ENCODE assay signal across 19 cellular contexts in the genomic region with DNA sequence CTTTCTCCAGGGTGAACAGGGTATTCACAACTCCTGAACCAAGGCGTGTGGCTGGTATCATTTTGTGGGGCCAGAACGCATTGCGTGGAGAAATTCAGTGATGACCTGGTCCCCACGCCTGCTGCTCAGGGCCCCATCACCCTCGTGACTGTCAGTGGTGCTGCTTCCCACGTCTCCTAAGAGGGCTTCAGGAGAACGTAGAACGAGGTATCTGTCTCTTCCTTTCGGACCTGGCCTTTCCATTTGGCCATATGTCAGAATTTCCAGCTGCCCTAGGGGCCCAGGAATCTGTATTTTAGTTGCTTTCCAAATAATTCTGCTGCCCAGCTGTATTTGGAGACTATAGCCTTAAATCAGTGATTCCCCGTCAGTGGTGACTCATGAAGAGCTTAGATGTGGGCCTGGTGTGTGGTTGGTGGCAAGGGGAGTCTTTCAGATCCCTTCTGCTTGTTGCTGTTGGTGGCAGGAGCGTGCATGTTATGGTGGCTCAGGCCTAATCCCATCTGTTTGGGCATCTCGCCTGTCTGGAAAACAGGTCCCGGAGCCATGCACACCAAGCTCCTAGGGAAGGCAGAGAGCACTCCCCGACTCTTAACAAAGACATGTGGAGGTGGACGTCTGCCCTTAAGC. TPM values are rescaled to one million over a fixed set of nuclear protein-coding genes. Genes with fewer than 3 reads are reported as not detected.
DNase-seq lines count a peak whose midpoint lies in the region; ATAC-seq, FAIRE-seq and TF ChIP-seq lines count a peak whose summit lies in the region.
"Had no signal": no experiment of that assay in that cellular context is flagged by ENCODE, and none has a peak within 500 bp of the region (broad histone marks: within the 10 kb centered on the region; RNA-seq: fewer than 3 reads in every experiment).

No MANE protein-coding gene starts in this region.

- ATAC-seq in SK-N-SH treated with all-trans-retinoic acid at 6 μM for 48 hours, result peak; percentile 22; the same call in 2 of the 3 replicates
- ATAC-seq in stimulated activated naive CD8-positive, alpha-beta T cell treated with anti-CD3 and anti-CD28 coated beads, Interleukin-15, Interleukin-2, amounts not matched to agents 100 U/mL and 50 U/mL, for 24 hours, result peak; percentile 75

- H3K27me3 ChIP-seq in small intestine (ENCODE audit: control insufficient read depth in 2 of 2, insufficient read depth in 2 of 2, low read length in 2 of 2), result no peaks in the 10 kb centered on the region
- H3K27me3 ChIP-seq in testis, result no peaks in the 10 kb centered on the region
- H3K27me3 ChIP-seq: esophagus muscularis mucosa had no signal

- H3K9me3 Mint-ChIP-seq in activated T-cell treated with anti-CD3 and anti-CD28 coated beads, Interleukin-2, amount 50 U/mL, for 24 hours, result no peaks in the 10 kb centered on the region
- H3K9me3 Mint-ChIP-seq: activated T-cell treated with anti-CD3 and anti-CD28 coated beads, Interleukin-2, amount 50 U/mL, for 4 hours; central memory CD8-positive, alpha-beta T cell; IgD-negative memory B cell; neural crest cell had no signal

- H3K9me3 ChIP-seq in small intestine (ENCODE audit: control insufficient read depth, low read depth) (no peaks in the 10 kb centered on the region), testis (no peaks in the 10 kb centered on the region)
- H3K9me3 ChIP-seq: esophagus muscularis mucosa, left ventricle myocardium inferior had no signal

- no peaks in the 10 kb centered on the region for H3K36me3 Mint-ChIP-seq in activated T-cell treated with anti-CD3 and anti-CD28 coated beads, Interleukin-2, amount 50 U/mL, for 24 hours (ENCODE audit: low read depth)
- H3K36me3 Mint-ChIP-seq: IgD-negative memory B cell had no signal

- H3K4me1 ChIP-seq in small intestine (ENCODE audit: control insufficient read depth in 2 of 2, insufficient read depth in 1 of 2, low read depth in 1 of 2, low read length in 1 of 2) (no peaks in the 10 kb centered on the region), testis (peaks cover 9% of the 10 kb centered on the region)

- no peak for TF ChIP-seq CTCF in testis (IDR thresholded peaks at IDR 0.05)

- H3K4me3 ChIP-seq in small intestine (ENCODE audit: low read depth in 1 of 2, low read length in 2 of 2) (no peak overlapping the region), testis (no peak overlapping the region)
- H3K4me3 ChIP-seq: esophagus muscularis mucosa, left ventricle myocardium inferior, skin epidermis had no signal

- no peak for FAIRE-seq in small intestine (lab: Jason Lieb, UNC)
- FAIRE-seq: D721Med had no signal

- H3K27ac ChIP-seq in epithelial cell of prostate (peak overlapping the region; percentile 58), small intestine (ENCODE audit: low read depth in 1 of 2, low read length in 1 of 2) (no peak overlapping the region), testis (no peak overlapping the region)
- H3K27ac ChIP-seq: left ventricle myocardium inferior, WERI-Rb-1 had no signal

- H3K36me3 ChIP-seq in small intestine (ENCODE audit: control insufficient read depth in 2 of 2, insufficient read depth in 2 of 2, low read length in 2 of 2) (no peaks in the 10 kb centered on the region), testis (ENCODE audit: low read depth, missing control alignments) (no peaks in the 10 kb centered on the region)
- H3K36me3 ChIP-seq: esophagus muscularis mucosa, left ventricle myocardium inferior, WERI-Rb-1 had no signal

- no peak for TF ChIP-seq POLR2A in testis (IDR thresholded peaks at IDR 0.05)

- peak overlapping the region; percentile 35 for H3K4me3 Mint-ChIP-seq in activated T-cell treated with anti-CD3 and anti-CD28 coated beads, Interleukin-2, amount 50 U/mL, for 24 hours
- H3K4me3 Mint-ChIP-seq: activated T-cell treated with anti-CD3 and anti-CD28 coated beads, Interleukin-2, amount 50 U/mL, for 4 hours; central memory CD8-positive, alpha-beta T cell; neural crest cell had no signal

- intact Hi-C loops in testis (cut with DNase I; ENCODE audit: low total_unique reads), result no loop called here

- H3K27me3 Mint-ChIP-seq in activated T-cell treated with anti-CD3 and anti-CD28 coated beads, Interleukin-2, amount 50 U/mL, for 24 hours, result no peaks in the 10 kb centered on the region

- WGBS in small intestine, 3 donors, result 91 to 92% (median 92%) methylated on average over 15 of the region's 15 CpGs
- WGBS in testis, 2 donors, result 95% methylated on average over 15 of the region's 15 CpGs

- peaks cover 17% of the 10 kb centered on the region for H3K4me1 Mint-ChIP-seq in activated T-cell treated with anti-CD3 and anti-CD28 coated beads, Interleukin-2, amount 50 U/mL, for 24 hours (ENCODE audit: low read depth)
- H3K4me1 Mint-ChIP-seq: central memory CD8-positive, alpha-beta T cell; IgD-negative memory B cell had no signal

- DNase-seq in activated T-cell treated with anti-CD3 and anti-CD28 coated beads, Interleukin-2, amount 50 U/mL, for 24 hours, result no peak
- no peak for DNase-seq in activated T-cell treated with anti-CD3 and anti-CD28 coated beads for 4 hours
- no peak for DNase-seq in epithelial cell of prostate (ENCODE audit: low read depth, low spot score)
- DNase-seq in stimulated activated naive CD8-positive, alpha-beta T cell treated with anti-CD3 and anti-CD28 coated beads, Interleukin-15, Interleukin-2, amounts not matched to agents 100 U/mL and 50 U/mL, for 24 hours, result no peak
- no peak for DNase-seq in small intestine
- no peak for DNase-seq in H4 (ENCODE audit: low spot score)
- no peak for DNase-seq in testis
- DNase-seq: activated T-cell treated with anti-CD3 and anti-CD28 coated beads, Interleukin-2, amount 50 U/mL, for 4 hours; left ventricle myocardium inferior; NCI-H146; NCI-H69; WERI-Rb-1 had no signal

- peak overlapping the region; percentile 61 for H3K27ac Mint-ChIP-seq in activated T-cell treated with anti-CD3 and anti-CD28 coated beads, Interleukin-2, amount 50 U/mL, for 24 hours
- H3K27ac Mint-ChIP-seq: IgD-negative memory B cell had no signal

TF ChIP-seq in SK-N-SH treated with all-trans-retinoic acid at 6 μM for 48 hours, 23 proteins besides CTCF, POLR2A, EP300 and RAD21 (continues in another document):
- TF ChIP-seq, protein P1, sequence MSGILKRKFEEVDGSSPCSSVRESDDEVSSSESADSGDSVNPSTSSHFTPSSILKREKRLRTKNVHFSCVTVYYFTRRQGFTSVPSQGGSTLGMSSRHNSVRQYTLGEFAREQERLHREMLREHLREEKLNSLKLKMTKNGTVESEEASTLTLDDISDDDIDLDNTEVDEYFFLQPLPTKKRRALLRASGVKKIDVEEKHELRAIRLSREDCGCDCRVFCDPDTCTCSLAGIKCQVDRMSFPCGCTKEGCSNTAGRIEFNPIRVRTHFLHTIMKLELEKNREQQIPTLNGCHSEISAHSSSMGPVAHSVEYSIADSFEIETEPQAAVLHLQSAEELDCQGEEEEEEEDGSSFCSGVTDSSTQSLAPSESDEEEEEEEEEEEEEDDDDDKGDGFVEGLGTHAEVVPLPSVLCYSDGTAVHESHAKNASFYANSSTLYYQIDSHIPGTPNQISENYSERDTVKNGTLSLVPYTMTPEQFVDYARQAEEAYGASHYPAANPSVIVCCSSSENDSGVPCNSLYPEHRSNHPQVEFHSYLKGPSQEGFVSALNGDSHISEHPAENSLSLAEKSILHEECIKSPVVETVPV (CRISPR knock-in tag; IDR thresholded peaks at IDR 0.05), result no peak
- no peak for TF ChIP-seq ZC3H10 (CRISPR knock-in tag; IDR thresholded peaks at IDR 0.05)
- no peak for TF ChIP-seq ZNF8 (CRISPR knock-in tag; IDR thresholded peaks at IDR 0.05)
- TF ChIP-seq ZFP30 (CRISPR knock-in tag; IDR thresholded peaks at IDR 0.05), result no peak
- TF ChIP-seq ESRRG (CRISPR knock-in tag; IDR thresholded peaks at IDR 0.05), result no peak
- no peak for TF ChIP-seq PPARA (CRISPR knock-in tag; IDR thresholded peaks at IDR 0.05; ENCODE audit: borderline replicate concordance)
- no peak for TF ChIP-seq ARNTL (CRISPR knock-in tag; IDR thresholded peaks at IDR 0.05; ENCODE audit: borderline replicate concordance, low read depth)
- TF ChIP-seq ZNF70 (CRISPR knock-in tag; IDR thresholded peaks at IDR 0.05), result no peak
- no peak for TF ChIP-seq TCF4 (CRISPR knock-in tag; IDR thresholded peaks at IDR 0.05; ENCODE audit: borderline replicate concordance)
- no peak for TF ChIP-seq SNAI2 (CRISPR knock-in tag; IDR thresholded peaks at IDR 0.05)
- no peak for TF ChIP-seq ISL1 (CRISPR knock-in tag; IDR thresholded peaks at IDR 0.05)
- no peak for TF ChIP-seq GLIS3 (CRISPR knock-in tag; IDR thresholded peaks at IDR 0.05)
- no peak for TF ChIP-seq RARB (CRISPR knock-in tag; IDR thresholded peaks at IDR 0.05)
- TF ChIP-seq ZNF565 (CRISPR knock-in tag; conservative IDR thresholded peaks at IDR 0.05; ENCODE audit: low read depth), result no peak
- no peak for TF ChIP-seq OSR1 (CRISPR knock-in tag; IDR thresholded peaks at IDR 0.05)
- no peak for TF ChIP-seq ZFP3 (CRISPR knock-in tag; IDR thresholded peaks at IDR 0.05)
- TF ChIP-seq, protein P2, sequence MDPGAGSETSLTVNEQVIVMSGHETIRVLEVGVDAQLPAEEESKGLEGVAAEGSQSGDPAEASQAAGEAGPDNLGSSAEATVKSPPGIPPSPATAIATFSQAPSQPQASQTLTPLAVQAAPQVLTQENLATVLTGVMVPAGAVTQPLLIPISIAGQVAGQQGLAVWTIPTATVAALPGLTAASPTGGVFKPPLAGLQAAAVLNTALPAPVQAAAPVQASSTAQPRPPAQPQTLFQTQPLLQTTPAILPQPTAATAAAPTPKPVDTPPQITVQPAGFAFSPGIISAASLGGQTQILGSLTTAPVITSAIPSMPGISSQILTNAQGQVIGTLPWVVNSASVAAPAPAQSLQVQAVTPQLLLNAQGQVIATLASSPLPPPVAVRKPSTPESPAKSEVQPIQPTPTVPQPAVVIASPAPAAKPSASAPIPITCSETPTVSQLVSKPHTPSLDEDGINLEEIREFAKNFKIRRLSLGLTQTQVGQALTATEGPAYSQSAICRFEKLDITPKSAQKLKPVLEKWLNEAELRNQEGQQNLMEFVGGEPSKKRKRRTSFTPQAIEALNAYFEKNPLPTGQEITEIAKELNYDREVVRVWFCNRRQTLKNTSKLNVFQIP (CRISPR knock-in tag; IDR thresholded peaks at IDR 0.05; ENCODE audit: borderline replicate concordance, low read depth), result no peak
- no peak for TF ChIP-seq BACH2 (CRISPR knock-in tag; IDR thresholded peaks at IDR 0.05; ENCODE audit: borderline replicate concordance)

RNA-seq across cellular contexts. Expression of a gene that starts 56.4 kb away (rescaled TPM):
- polyA plus RNA-seq in small intestine, result 10 to 100 TPM; 25.2 to 34.2 (median 27.3) TPM
- total RNA-seq in H4 (2014; rRNA removed; shearing (Covaris generic)), result 2.8 and 4.7 TPM in 2 replicates
- total RNA-seq in testis, result 10 to 100 TPM; 46.7 to 64.2 TPM
- polyA plus RNA-seq in testis (ENCODE audit: insufficient read depth, low read depth, low replicate concordance), result 20.4 TPM
